8 cellular contexts compared by ENCODE assay signal in the genomic region with DNA sequence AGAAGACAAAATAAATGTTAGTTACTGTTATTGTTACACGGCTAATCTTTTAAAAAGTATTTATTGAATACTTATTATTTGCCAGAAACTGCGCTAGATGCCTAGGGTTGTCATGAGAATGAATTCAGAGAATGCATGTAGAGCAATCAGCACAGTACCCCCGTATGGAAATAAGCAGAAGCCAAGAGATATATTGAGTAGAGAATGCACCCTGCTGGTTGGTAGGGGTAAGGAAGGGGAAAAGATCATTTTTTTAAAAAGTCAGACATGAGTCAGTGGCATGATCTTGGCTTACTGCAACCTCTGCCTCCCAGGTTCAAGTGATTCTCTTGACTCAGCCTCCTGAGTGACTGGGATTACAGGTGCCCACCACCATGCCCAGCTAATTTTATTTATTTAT. TPM values are rescaled to one million over a fixed set of nuclear protein-coding genes. Genes with fewer than 3 reads are reported as not detected.
DNase-seq lines count a peak whose midpoint lies in the region; ATAC-seq and TF ChIP-seq lines count a peak whose summit lies in the region.

No MANE protein-coding gene starts in this region.

- no peak overlapping the region for H3K27ac Mint-ChIP-seq in Calu3 (ENCODE audit: unreplicated experiment)

- H3K27ac ChIP-seq in smooth muscle cell (ENCODE audit: low read depth): no peak overlapping the region

- no peaks in the 10 kb centered on the region for H3K27me3 Mint-ChIP-seq in Calu3 (ENCODE audit: unreplicated experiment)

- H3K9ac ChIP-seq in smooth muscle cell (ENCODE audit: low read depth): no peak overlapping the region

- CTCF ChIA-PET in Calu3 (lab: Charles Lee): no interaction called here

- TF ChIP-seq CTCF in BE2C (IDR thresholded peaks at IDR 0.05; ENCODE audit: low read depth, low read length) (peak; percentile 49), smooth muscle cell (IDR thresholded peaks at IDR 0.05; ENCODE audit: borderline replicate concordance, insufficient read depth, poor library complexity, severe bottlenecking) (peak; percentile 35), Calu3 (IDR thresholded peaks at IDR 0.05; ENCODE audit: unreplicated experiment) (no peak)

- no peak for DNase-seq in BE2C
- DNase-seq in NCI-H524 treated with DMSO at 0.1 percent for 48 hours (lab: John Stamatoyannopoulos, UW): peak; percentile 24
- DNase-seq in dermis blood vessel endothelial cell: peak; percentile 65
- no peak for DNase-seq in smooth muscle cell (lab: John Stamatoyannopoulos, UW; ENCODE audit: unreplicated experiment)
- DNase-seq in Calu3: no peak
- no peak for DNase-seq in effector CD8-positive, alpha-beta T cell (lab: John Stamatoyannopoulos, UW)

- no peaks in the 10 kb centered on the region for H3K79me2 ChIP-seq in smooth muscle cell (ENCODE audit: low read depth)

- ATAC-seq in GM18498 (IDR thresholded peaks at IDR 0.05; ENCODE audit: unreplicated experiment): peak; percentile 90
- peak; percentile 63 for ATAC-seq in HG02884 (IDR thresholded peaks at IDR 0.05; ENCODE audit: unreplicated experiment)

- H3K4me1 Mint-ChIP-seq in Calu3 (ENCODE audit: low read depth, unreplicated experiment): no peaks in the 10 kb centered on the region

- no TSS peak for BruUV-seq in Calu3 (replicated peaks; lab: Mats Ljungman, UMichigan)

- no peak overlapping the region for H3K4me2 ChIP-seq in smooth muscle cell

- no peaks in the 10 kb centered on the region for H3K36me3 ChIP-seq in BE2C
- H3K36me3 ChIP-seq in smooth muscle cell (ENCODE audit: low read depth): no peaks in the 10 kb centered on the region

- H3K36me3 Mint-ChIP-seq in Calu3 (ENCODE audit: insufficient read depth, unreplicated experiment): no peaks in the 10 kb centered on the region

- H4K20me1 ChIP-seq in smooth muscle cell (ENCODE audit: low read depth): no peaks in the 10 kb centered on the region

- intact Hi-C loops in Calu3 (cut with micrococcal nuclease; ENCODE audit: unreplicated experiment): loop anchor here (1.0 kb wide), 1 partner anchor 311 kb away; no protein-coding TSS in a partner anchor

- H2AFZ ChIP-seq in smooth muscle cell (ENCODE audit: low read depth): no peak overlapping the region

- H3K4me3 ChIP-seq in BE2C (ENCODE audit: low read depth, low read length) (no peak overlapping the region), smooth muscle cell (no peak overlapping the region)

- H3K4me1 ChIP-seq in BE2C (no peaks in the 10 kb centered on the region), smooth muscle cell (ENCODE audit: low read depth) (peaks cover 7% of the 10 kb centered on the region)

- H3K9me3 Mint-ChIP-seq in Calu3 (ENCODE audit: low read depth, unreplicated experiment): no peaks in the 10 kb centered on the region

- H3K4me3 Mint-ChIP-seq in Calu3 (ENCODE audit: low read depth, unreplicated experiment): no peak overlapping the region

- WGBS in smooth muscle cell (ENCODE audit: low lambda C conversion rate): 55% methylated on average over 3 of the region's 3 CpGs

- H3K9me3 ChIP-seq in BE2C: no peaks in the 10 kb centered on the region
- no peaks in the 10 kb centered on the region for H3K9me3 ChIP-seq in smooth muscle cell (replicated peaks; ENCODE audit: low read depth)

- no peaks in the 10 kb centered on the region for H3F3A ChIP-seq in smooth muscle cell (ENCODE audit: low read depth)

- no peaks in the 10 kb centered on the region for H3K27me3 ChIP-seq in BE2C
- no peaks in the 10 kb centered on the region for H3K27me3 ChIP-seq in smooth muscle cell (ENCODE audit: low read depth)

RNA-seq across cellular contexts. Expression of gene DRP2, which starts 13.1 kb away (rescaled TPM):
- polyA plus RNA-seq in BE2C (2012; ENCODE audit: insufficient read depth, insufficient read length, low read depth): 0.12 TPM
- total RNA-seq in dermis blood vessel endothelial cell: 0.05 TPM in 1 of 2 replicates, not detected in the other
- total RNA-seq in smooth muscle cell: 10.8 and 12.9 TPM in 2 replicates
- 6.2 and 6.8 TPM in 2 replicates for polyA plus RNA-seq in smooth muscle cell
- 0.39 and 0.66 TPM in 2 replicates for total RNA-seq in Calu3 (2022)

Comparison
In these comparisons a context has a peak if more than half of its experiments do, and no peak if none do; other contexts are left out.
1. DNase-seq: peak in NCI-H524 treated with DMSO at 0.1 percent for 48 hours (single experiment) and dermis blood vessel endothelial cell (single experiment); none in BE2C (single experiment), smooth muscle cell (single experiment), Calu3 (single experiment) and effector CD8-positive, alpha-beta T cell (single experiment).